13 cellular contexts compared by ENCODE assay signal in genomic region chr1:8796812-8797211, GRCh38.
"Had no signal": no experiment of that assay in that cellular context is flagged by ENCODE, and none has a peak within 500 bp of the region (broad histone marks: within the 10 kb centered on the region; RNA-seq: fewer than 3 reads in every experiment).

No MANE protein-coding gene starts in this region.

- H3K27me3 ChIP-seq: neutrophil, stomach, testis, upper lobe of left lung had no signal

- H2AFZ ChIP-seq: parathyroid adenoma had no signal

- H3K4me1 ChIP-seq: parathyroid adenoma, testis had no signal

- H3K27ac ChIP-seq: neutrophil, parathyroid adenoma, stomach, testis, upper lobe of left lung had no signal

- H3K9ac ChIP-seq: parathyroid adenoma had no signal

- H3K4me3 ChIP-seq: stomach, testis, upper lobe of left lung had no signal

- H3K27ac Mint-ChIP-seq: activated CD4-positive, alpha-beta T cell treated with anti-CD3 and anti-CD28 coated beads, Interleukin-2, amount 10 ng/mL, durations not matched to agents 24 days and 14 days; dendritic cell treated with granulocyte-macrophage colony-stimulating factor and Interleukin-4, amounts not matched to agents 40 ng/mL and 50 ng/mL, for 4 days; T-helper 1 cell treated with Interleukin-12 subunit alpha and Interleukin-12 subunit beta and Interleukin-4 antibody, amounts not matched to agents 30 μg/mL and 1 μg/mL, for 36 hours had no signal

- H3K9me3 Mint-ChIP-seq: activated CD4-positive, alpha-beta T cell treated with anti-CD3 and anti-CD28 coated beads, Interleukin-2, amount 10 ng/mL, durations not matched to agents 24 days and 14 days; dendritic cell treated with granulocyte-macrophage colony-stimulating factor and Interleukin-4, amounts not matched to agents 40 ng/mL and 50 ng/mL, for 4 days; T-helper 1 cell treated with Interleukin-12 subunit alpha and Interleukin-12 subunit beta and Interleukin-4 antibody, amounts not matched to agents 30 μg/mL and 1 μg/mL, for 36 hours had no signal

- H3K4me3 Mint-ChIP-seq: activated CD4-positive, alpha-beta T cell treated with anti-CD3 and anti-CD28 coated beads, Interleukin-2, amount 10 ng/mL, durations not matched to agents 24 days and 14 days; dendritic cell treated with granulocyte-macrophage colony-stimulating factor and Interleukin-4, amounts not matched to agents 40 ng/mL and 50 ng/mL, for 4 days; T-helper 1 cell treated with Interleukin-12 subunit alpha and Interleukin-12 subunit beta and Interleukin-4 antibody, amounts not matched to agents 30 μg/mL and 1 μg/mL, for 36 hours had no signal

- H3K36me3 ChIP-seq: neutrophil, stomach, upper lobe of left lung had no signal

- H3K9me3 ChIP-seq: neutrophil, stomach, testis, upper lobe of left lung had no signal

- DNase-seq: activated CD4-positive, alpha-beta T cell treated with anti-CD3 and anti-CD28 coated beads, Interleukin-2, amount 10 ng/mL, durations not matched to agents 24 days and 14 days; activated CD4-positive, CD25-positive, alpha-beta regulatory T cell; activated CD8-positive, alpha-beta memory T cell treated with anti-CD3 and anti-CD28 coated beads for 24 hours; activated naive CD4-positive, alpha-beta T cell treated with Interleukin-2 at 50 U/mL for 16 hours; anterior cingulate cortex; stimulated activated CD4-positive, alpha-beta T cell treated with anti-CD3 and anti-CD28 coated beads, Interleukin-2, amount 100 ng/mL, for 24 hours; stomach; testis; upper lobe of left lung had no signal

- H3K4me1 Mint-ChIP-seq: activated CD4-positive, alpha-beta T cell treated with anti-CD3 and anti-CD28 coated beads, Interleukin-2, amount 10 ng/mL, durations not matched to agents 24 days and 14 days had no signal

- H3K27me3 Mint-ChIP-seq: activated CD4-positive, alpha-beta T cell treated with anti-CD3 and anti-CD28 coated beads, Interleukin-2, amount 10 ng/mL, durations not matched to agents 24 days and 14 days; dendritic cell treated with granulocyte-macrophage colony-stimulating factor and Interleukin-4, amounts not matched to agents 40 ng/mL and 50 ng/mL, for 4 days had no signal
